8 cellular contexts compared by ENCODE assay signal in genomic region chr14:75578786-75579781, GRCh38. TPM values are rescaled to one million over a fixed set of nuclear protein-coding genes. Genes with fewer than 3 reads are reported as not detected.
DNase-seq lines count a peak whose midpoint lies in the region; ATAC-seq lines count a peak whose summit lies in the region.

No MANE protein-coding gene starts in this region.

- peak; percentile 3 for DNase-seq in GM04503 (ENCODE audit: low read depth)

- H3K36me3 Mint-ChIP-seq in activated naive CD8-positive, alpha-beta T cell: no peaks in the 10 kb centered on the region

- ATAC-seq in HG03442 (IDR thresholded peaks at IDR 0.05; ENCODE audit: unreplicated experiment) (peak; percentile 8), GM21825 (IDR thresholded peaks at IDR 0.05; ENCODE audit: unreplicated experiment) (no peak), HG02610 (IDR thresholded peaks at IDR 0.05; ENCODE audit: unreplicated experiment) (no peak), HG03342 (IDR thresholded peaks at IDR 0.05; ENCODE audit: unreplicated experiment) (no peak)

- H3K4me1 ChIP-seq in iPS-18a (ENCODE audit: control insufficient read depth, low read depth, low read length) (no peaks in the 10 kb centered on the region), skeletal muscle tissue (ENCODE audit: control insufficient read depth in 3 of 3, insufficient read depth in 3 of 3, low read length in 3 of 3) (peaks cover 22 to 30% (median 26%) of the 10 kb centered on the region in 3 donors)

- no peaks in the 10 kb centered on the region for H3K9me3 ChIP-seq in iPS-18a (ENCODE audit: control insufficient read depth, low read depth, low read length)
- no peaks in the 10 kb centered on the region for H3K9me3 ChIP-seq in skeletal muscle tissue (ENCODE audit: control insufficient read depth in 3 of 3, low read length in 3 of 3)

- peaks cover 13% of the 10 kb centered on the region for H3K4me1 Mint-ChIP-seq in activated naive CD8-positive, alpha-beta T cell (ENCODE audit: low read depth)

- H3K27ac Mint-ChIP-seq in activated naive CD8-positive, alpha-beta T cell: peak overlapping the region; percentile 43

- H3K27ac ChIP-seq in iPS-18a (ENCODE audit: low read length): no peak overlapping the region
- H3K27ac ChIP-seq in skeletal muscle tissue (ENCODE audit: low read depth, low read length): peak overlapping the region; percentile 10

- peak overlapping the region; percentile 76 for H3K4me3 ChIP-seq in iPS-18a (ENCODE audit: low read length)
- H3K4me3 ChIP-seq in skeletal muscle tissue (ENCODE audit: low read length in 3 of 3): peak overlapping the region; percentile 66 to 88 (median 83)

- no peaks in the 10 kb centered on the region for H3K27me3 Mint-ChIP-seq in activated naive CD8-positive, alpha-beta T cell

- no peaks in the 10 kb centered on the region for H3K9me3 Mint-ChIP-seq in activated naive CD8-positive, alpha-beta T cell (ENCODE audit: low read depth)

- H3K36me3 ChIP-seq in iPS-18a (ENCODE audit: control insufficient read depth, low read depth, low read length) (no peaks in the 10 kb centered on the region), skeletal muscle tissue (ENCODE audit: control insufficient read depth in 3 of 3, insufficient read depth in 3 of 3, low read length in 3 of 3) (no peaks in the 10 kb centered on the region)

- H3K4me3 Mint-ChIP-seq in activated naive CD8-positive, alpha-beta T cell: no peak overlapping the region

- peaks cover 25% of the 10 kb centered on the region for H3K27me3 ChIP-seq in iPS-18a (ENCODE audit: control insufficient read depth, insufficient read depth, low read length)
- H3K27me3 ChIP-seq in skeletal muscle tissue (ENCODE audit: control insufficient read depth in 3 of 3, insufficient read depth in 3 of 3, low read length in 3 of 3): no peaks in the 10 kb centered on the region

- peak overlapping the region; percentile 57 for H3K9ac ChIP-seq in iPS-18a (ENCODE audit: low read length)
- H3K9ac ChIP-seq in skeletal muscle tissue (ENCODE audit: low read depth in 1 of 3, low read length in 3 of 3): peak overlapping the region; percentile 66 to 84 (median 77)

RNA-seq across cellular contexts. Expression of gene FLVCR2, which starts 0.7 kb away (rescaled TPM):
- 7.3 TPM for total RNA-seq in skeletal muscle tissue

RNA-seq across cellular contexts. Expression of gene BATF, which starts 56.8 kb away (rescaled TPM):
- 1.0 TPM for total RNA-seq in skeletal muscle tissue
